ENCODE assay signal across 8 cellular contexts in genomic region chr13:100550433-100550832, GRCh38. TPM values are rescaled to one million over a fixed set of nuclear protein-coding genes. Genes with fewer than 3 reads are reported as not detected.
DNase-seq lines count a peak whose midpoint lies in the region; TF ChIP-seq lines count a peak whose summit lies in the region.
"Had no signal": no experiment of that assay in that cellular context is flagged by ENCODE, and none has a peak within 500 bp of the region (broad histone marks: within the 10 kb centered on the region; RNA-seq: fewer than 3 reads in every experiment).

No MANE protein-coding gene starts in this region.

- H3K4me1 ChIP-seq in vagina (peaks cover 43% of the 10 kb centered on the region), ascending aorta (peaks cover 0 to 3% of the 10 kb centered on the region in 2 donors)
- no peaks in the 10 kb centered on the region for H3K4me1 ChIP-seq in CD4-positive, alpha-beta memory T cell (ENCODE audit: insufficient read depth, low read length)

- peaks cover 26% of the 10 kb centered on the region for H3K4me1 Mint-ChIP-seq in nephron progenitor cell
- no peaks in the 10 kb centered on the region for H3K4me1 Mint-ChIP-seq in CD4-positive, alpha-beta memory T cell

- TF ChIP-seq POLR2A in vagina (IDR thresholded peaks at IDR 0.05) = no peak

- POLR2A ChIA-PET in CD4-positive, alpha-beta memory T cell (lab: Charles Lee; ENCODE audit: partially characterized antibody) = no interaction called here

- peaks cover 5% of the 10 kb centered on the region for H3K36me3 Mint-ChIP-seq in nephron progenitor cell (ENCODE audit: low read depth)
- H3K36me3 Mint-ChIP-seq in CD4-positive, alpha-beta memory T cell = peaks cover 0 to 11% of the 10 kb centered on the region in 2 donors

- no peak overlapping the region for H3K4me3 Mint-ChIP-seq in nephron progenitor cell
- no peak overlapping the region for H3K4me3 Mint-ChIP-seq in CD4-positive, alpha-beta memory T cell
- H3K4me3 Mint-ChIP-seq: stimulated activated naive CD8-positive, alpha-beta T cell treated with anti-CD3 and anti-CD28 coated beads, Interleukin-15, Interleukin-2, amounts not matched to agents 100 ng/mL and 50 ng/mL, for 24 hours had no signal

- no peak overlapping the region for H3K4me3 ChIP-seq in fibroblast of pulmonary artery (replicated peaks; ENCODE audit: low read depth, low read length)
- peak overlapping the region in 1 of 2 donors; percentile 19 for H3K4me3 ChIP-seq in vagina
- no peak overlapping the region for H3K4me3 ChIP-seq in ascending aorta
- no peak overlapping the region for H3K4me3 ChIP-seq in CD4-positive, alpha-beta memory T cell (ENCODE audit: low read length in 2 of 2)

- H3K9me3 ChIP-seq in vagina (no peaks in the 10 kb centered on the region), ascending aorta (no peaks in the 10 kb centered on the region)
- H3K9me3 ChIP-seq in CD4-positive, alpha-beta memory T cell (ENCODE audit: control insufficient read depth in 1 of 2, low read length in 2 of 2) = no peaks in the 10 kb centered on the region

- TF ChIP-seq CTCF in fibroblast of pulmonary artery (IDR thresholded peaks at IDR 0.05; ENCODE audit: low read length, missing control alignments) (no peak), nephron progenitor cell (IDR thresholded peaks at IDR 0.05) (no peak), vagina (IDR thresholded peaks at IDR 0.05) (no peak), ascending aorta (IDR thresholded peaks at IDR 0.05) (no peak)

- H3K9me3 Mint-ChIP-seq in nephron progenitor cell = peaks cover 5% of the 10 kb centered on the region
- H3K9me3 Mint-ChIP-seq in CD4-positive, alpha-beta memory T cell = peaks cover 0 to 4% (median 0%) of the 10 kb centered on the region in 8 donors
- H3K9me3 Mint-ChIP-seq: stimulated activated naive CD8-positive, alpha-beta T cell treated with anti-CD3 and anti-CD28 coated beads, Interleukin-15, Interleukin-2, amounts not matched to agents 100 ng/mL and 50 ng/mL, for 24 hours had no signal

- intact Hi-C loops in vagina (cut with DNase I) (loop anchor here (10.0 kb wide), 1 partner anchor 114 kb away; no protein-coding TSS in a partner anchor), ascending aorta (cut with DNase I) (no loop called here)
- intact Hi-C loops in CD4-positive, alpha-beta memory T cell (cut with micrococcal nuclease) = no loop called here

- H3K36me3 ChIP-seq in vagina (no peaks in the 10 kb centered on the region), ascending aorta (no peaks in the 10 kb centered on the region)
- no peaks in the 10 kb centered on the region for H3K36me3 ChIP-seq in CD4-positive, alpha-beta memory T cell (ENCODE audit: insufficient read depth, low read length)

- peaks cover 10% of the 10 kb centered on the region for H3K27me3 Mint-ChIP-seq in nephron progenitor cell (ENCODE audit: low read depth, poor library complexity)
- H3K27me3 Mint-ChIP-seq in CD4-positive, alpha-beta memory T cell = no peaks in the 10 kb centered on the region
- H3K27me3 Mint-ChIP-seq: stimulated activated naive CD8-positive, alpha-beta T cell treated with anti-CD3 and anti-CD28 coated beads, Interleukin-15, Interleukin-2, amounts not matched to agents 100 ng/mL and 50 ng/mL, for 24 hours had no signal

- H3K27me3 ChIP-seq in vagina (no peaks in the 10 kb centered on the region), ascending aorta (no peaks in the 10 kb centered on the region)
- H3K27me3 ChIP-seq in CD4-positive, alpha-beta memory T cell (ENCODE audit: insufficient read depth, low read length) = no peaks in the 10 kb centered on the region

- H3K27ac ChIP-seq in vagina (peak overlapping the region; percentile 81), ascending aorta (no peak overlapping the region)
- no peak overlapping the region for H3K27ac ChIP-seq in CD4-positive, alpha-beta memory T cell (ENCODE audit: low read depth, low read length)

- H3K27ac Mint-ChIP-seq in nephron progenitor cell = peak overlapping the region; percentile 26
- H3K27ac Mint-ChIP-seq in CD4-positive, alpha-beta memory T cell = peak overlapping the region in 1 of 7 donors; percentile 66
- H3K27ac Mint-ChIP-seq: stimulated activated naive CD8-positive, alpha-beta T cell treated with anti-CD3 and anti-CD28 coated beads, Interleukin-15, Interleukin-2, amounts not matched to agents 100 ng/mL and 50 ng/mL, for 24 hours had no signal

- peak; percentile 67 for DNase-seq in RPMI7951 (ENCODE audit: low read depth)
- DNase-seq in fibroblast of pulmonary artery (ENCODE audit: low read depth) = peak; percentile 54
- no peak for DNase-seq in nephron progenitor cell
- DNase-seq in vagina (ENCODE audit: extremely low spot score in 2 of 2) = peak in 1 of 2 donors; percentile 87
- DNase-seq in ascending aorta (ENCODE audit: low spot score in 2 of 2) = no peak
- no peak for DNase-seq in AML-193 (lab: John Stamatoyannopoulos, UW)
- DNase-seq in CD4-positive, alpha-beta memory T cell = no peak

- CTCF ChIA-PET in CD4-positive, alpha-beta memory T cell (lab: Charles Lee; ENCODE audit: partially characterized antibody) = interaction anchor here (0.6 to 1.6 kb wide), 2 partner anchors 10 to 719 kb away, joined by 3 to 4 read pairs; no protein-coding TSS in a partner anchor

RNA-seq across cellular contexts. Expression of gene GGACT, which starts 38.2 kb away (rescaled TPM):
- total RNA-seq in RPMI7951 (2014; rRNA removed; shearing (Covaris generic)) = 1.7 and 2.2 TPM in 2 replicates
- 4.7 TPM for total RNA-seq in vagina
- 1.2 TPM for total RNA-seq in ascending aorta
- 1 to 10 TPM; 6.7 to 9.6 TPM for total RNA-seq in CD4-positive, alpha-beta memory T cell
- polyA plus RNA-seq in CD4-positive, alpha-beta memory T cell = 1 to 10 TPM; 4.4 to 7.7 TPM

Comparison
In these comparisons a context has a peak if more than half of its experiments do, and no peak if none do; other contexts are left out.
1. DNase-seq: peak in RPMI7951 (single experiment) and fibroblast of pulmonary artery (single experiment); none in nephron progenitor cell (single experiment), ascending aorta (0 of 2), AML-193 (0 of 2) and CD4-positive, alpha-beta memory T cell (0 of 5).